1 cellular context compared by ENCODE assay signal in genomic region chr4:150664935-150665334, GRCh38.
TF ChIP-seq lines count a peak whose summit lies in the region.

No MANE protein-coding gene starts in this region.

TF ChIP-seq in endothelial cell of umbilical vein, 7 proteins besides CTCF, POLR2A, EP300 and RAD21:
- TF ChIP-seq FOS (IDR thresholded peaks at IDR 0.05; ENCODE audit: borderline replicate concordance, insufficient read depth, low read length) (peak; percentile 43), MAX (IDR thresholded peaks at IDR 0.05; ENCODE audit: insufficient read depth, insufficient read length) (no peak), GATA2 (IDR thresholded peaks at IDR 0.05; ENCODE audit: insufficient read depth, insufficient read length, low read depth, low read length) (peak; percentile 56), JUN (IDR thresholded peaks at IDR 0.05; ENCODE audit: borderline replicate concordance, insufficient read depth, insufficient read length, low read depth) (peak; percentile 31)
